Comparison of ENCODE assay signal across 24 cellular contexts in genomic region chr18:51821610-51822009, GRCh38.
"Had no signal": no experiment of that assay in that cellular context is flagged by ENCODE, and none has a peak within 500 bp of the region (broad histone marks: within the 10 kb centered on the region; RNA-seq: fewer than 3 reads in every experiment).

No MANE protein-coding gene starts in this region.

- DNase-seq: IMR-90, Karpas-422, KG1, MG63, NCI-H1092, NCI-H1105 treated with DMSO at 0.1 percent for 48 hours, NCI-H1417 treated with DMSO at 0.1 percent for 48 hours, NCI-H146, NCI-H1694 treated with DMSO at 0.1 percent for 48 hours, NCI-H1930, NCI-H2081, NCI-H2107, NCI-H345, NCI-H446 treated with DMSO at 0.1 percent for 48 hours, NCI-H510A treated with DMSO at 0.1 percent for 48 hours, NCI-H526, NCI-H748 treated with DMSO at 0.1 percent for 48 hours, Right ventricle myocardium superior, RPMI8226, SIG-M5 had no signal

- FAIRE-seq: HepG2, RCC 7860 had no signal

- H3K4me1 ChIP-seq: SJSA1 had no signal

- H3K27me3 ChIP-seq: MG63, SJSA1 had no signal

- H3K9me3 ChIP-seq: MG63, SJSA1 had no signal

- ATAC-seq: HepG2 had no signal

- H3K36me3 ChIP-seq: MG63, SJSA1 had no signal

- H3K4me3 ChIP-seq: MG63, SJSA1, SK-N-MC had no signal

- H3K27ac ChIP-seq: SJSA1, SK-N-MC had no signal
